Comparison of ENCODE assay signal across 9 cellular contexts in genomic region chr19:57887195-57887941, GRCh38. TPM values are rescaled to one million over a fixed set of nuclear protein-coding genes. Genes with fewer than 3 reads are reported as not detected.
DNase-seq lines count a peak whose midpoint lies in the region; ATAC-seq, FAIRE-seq and TF ChIP-seq lines count a peak whose summit lies in the region.
"Had no signal": no experiment of that assay in that cellular context is flagged by ENCODE, and none has a peak within 500 bp of the region (broad histone marks: within the 10 kb centered on the region; RNA-seq: fewer than 3 reads in every experiment).

No MANE protein-coding gene starts in this region.

- TF ChIP-seq EP300 in transverse colon (IDR thresholded peaks at IDR 0.05; ENCODE audit: low read depth) = no peak

- no peak for TF ChIP-seq POLR2A in heart left ventricle (IDR thresholded peaks at IDR 0.05)
- no peak for TF ChIP-seq POLR2A in transverse colon (IDR thresholded peaks at IDR 0.05)

- CTCF ChIA-PET in GM10248 (lab: Yijun Ruan, JAX) = interaction anchor here (0.8 to 2.2 kb wide), 5 partner anchors 12 to 40 kb away, joined by 3 to 8 read pairs (median 3); no protein-coding TSS in a partner anchor

- H3K9me3 ChIP-seq in heart left ventricle (peaks cover 0 to 27% (median 0%) of the 10 kb centered on the region in 12 donors), kidney (ENCODE audit: control insufficient read depth in 1 of 2, low read length in 2 of 2) (no peaks in the 10 kb centered on the region), transverse colon (peaks cover 17 to 32% of the 10 kb centered on the region in 2 donors)

- intact Hi-C loops in heart left ventricle (cut with DNase I) (loop anchor here in 1 of 10 donors (10.0 kb wide), 1 partner anchor 143 kb away; the partner anchor contains the start of gene ZNF776), cardiac septum (cut with DNase I) (no loop called here), kidney (cut with DNase I) (no loop called here), transverse colon (cut with DNase I; ENCODE audit: low total_unique reads) (no loop called here)

- no peak for TF ChIP-seq CTCF in heart left ventricle (IDR thresholded peaks at IDR 0.05)
- TF ChIP-seq CTCF in kidney (IDR thresholded peaks at IDR 0.05; ENCODE audit: borderline replicate concordance, extremely low read depth, insufficient read depth) = no peak
- no peak for TF ChIP-seq CTCF in transverse colon (IDR thresholded peaks at IDR 0.05)
- no peak for TF ChIP-seq CTCF in GM10248 (IDR thresholded peaks at IDR 0.05; ENCODE audit: control extremely low read depth, extremely low read depth, low read depth, missing control alignments)

- 18 to 27% (median 22%) methylated on average over 6 of the region's 6 CpGs for WGBS in heart left ventricle, 4 donors
- WGBS in transverse colon (ENCODE audit: low coverage in 1 of 2), 2 donors = 21 to 23% methylated on average over 6 of the region's 6 CpGs

- no peak for FAIRE-seq in kidney (lab: Jason Lieb, UNC)
- FAIRE-seq in RCC 7860 (lab: Jason Lieb, UNC) = no peak

- in situ Hi-C loops in transverse colon (cut with MboI; ENCODE audit: low pct_ligation_motif_present in 1 of 4, low pct_unique_long_range_greater_than_20kb in 1 of 4, low sequenced_read_pairs in 3 of 4) = no loop called here

- DNase-seq in heart left ventricle = no peak
- no peak for DNase-seq in cardiac septum (ENCODE audit: low spot score)
- DNase-seq in amniotic epithelial cell (ENCODE audit: low read depth) = peak; percentile 88
- DNase-seq in kidney = no peak
- peak; percentile 12 for DNase-seq in transverse colon
- DNase-seq in RCC 7860 (ENCODE audit: low spot score) = no peak
- DNase-seq in GM10248 (ENCODE audit: extremely low spot score) = no peak
- DNase-seq: stimulated activated naive CD4-positive, alpha-beta T cell treated with Interleukin-2 at 50 U/mL for 16 hours had no signal

- H3K9ac ChIP-seq in kidney (ENCODE audit: low read length in 2 of 2) = no peak overlapping the region

- ATAC-seq in heart left ventricle = no peak
- ATAC-seq in GM21360 (IDR thresholded peaks at IDR 0.05; ENCODE audit: unreplicated experiment) = no peak

- H3K4me3 ChIP-seq in heart left ventricle = peak overlapping the region in 11 of 12 donors; percentile 66 to 91 (median 79)
- H3K4me3 ChIP-seq in kidney (ENCODE audit: low read length in 2 of 2) = peak overlapping the region; percentile 96 to 98
- peak overlapping the region in 2 of 4 donors; percentile 60 to 72 for H3K4me3 ChIP-seq in transverse colon

- peaks cover 0 to 22% (median 11%) of the 10 kb centered on the region in 12 donors for H3K4me1 ChIP-seq in heart left ventricle
- H3K4me1 ChIP-seq in kidney (ENCODE audit: control insufficient read depth in 1 of 2, insufficient read depth in 1 of 2, low read depth in 1 of 2, low read length in 2 of 2) = peaks cover 3 to 5% of the 10 kb centered on the region in 2 donors
- H3K4me1 ChIP-seq in transverse colon = peaks cover 0 to 21% (median 10%) of the 10 kb centered on the region in 4 donors

- H3K27me3 ChIP-seq in heart left ventricle (no peaks in the 10 kb centered on the region), transverse colon (no peaks in the 10 kb centered on the region)

- POLR2A ChIA-PET in GM10248 (lab: Yijun Ruan, JAX) = no interaction called here

- H3K36me3 ChIP-seq in heart left ventricle (peaks cover 0 to 24% (median 8%) of the 10 kb centered on the region in 9 donors), kidney (ENCODE audit: control insufficient read depth in 1 of 2, insufficient read depth in 2 of 2, low read length in 2 of 2) (no peaks in the 10 kb centered on the region), transverse colon (peaks cover 0 to 23% (median 8%) of the 10 kb centered on the region in 4 donors)

- H3K27ac ChIP-seq in heart left ventricle (peak overlapping the region in 5 of 12 donors; percentile 4 to 84 (median 77)), kidney (ENCODE audit: low read depth in 2 of 2, low read length in 2 of 2) (no peak overlapping the region), transverse colon (peak overlapping the region in 3 of 4 donors; percentile 74 to 81 (median 78))

RNA-seq across cellular contexts. Expression of gene ZNF814, which starts 1.5 kb away (rescaled TPM):
- total RNA-seq in heart left ventricle (10 to 100 TPM in 6 of 9 donors, 1 to 10 TPM in 3; 8.7 to 16.4 (median 10.5) TPM), cardiac septum (5.4 TPM), kidney (27.7 TPM), transverse colon (10 to 100 TPM; 11.5 to 25.1 (median 19.7) TPM)
- polyA plus RNA-seq in heart left ventricle (10 to 100 TPM; 10.3 to 20.9 TPM), kidney (ENCODE audit: insufficient read depth, low read depth, low replicate concordance) (26.7 TPM)

RNA-seq across cellular contexts. Expression of gene ZNF417, which starts 29.0 kb away (rescaled TPM):
- total RNA-seq in heart left ventricle (10 to 100 TPM in 4 of 9 donors, 1 to 10 TPM in 5; 7.8 to 15.6 (median 9.1) TPM), cardiac septum (10.8 TPM), kidney (24.5 TPM), transverse colon (100 to 1,000 TPM in 1 of 4 donors, 10 to 100 TPM in 2, 1 to 10 TPM in 1; 9.8 to 119 (median 11.2) TPM)
- polyA plus RNA-seq in heart left ventricle (1 to 10 TPM; 3.8 to 5.0 TPM), kidney (ENCODE audit: insufficient read depth, low read depth, low replicate concordance) (3.0 TPM)

RNA-seq across cellular contexts. Expression of gene ZNF587, which starts 37.7 kb away (rescaled TPM):
- total RNA-seq in heart left ventricle = 10 to 100 TPM in 7 of 9 donors, 1 to 10 TPM in 2; 9.4 to 25.4 (median 15.0) TPM
- polyA plus RNA-seq in heart left ventricle = 10 to 100 TPM in 1 of 2 donors, 1 to 10 TPM in 1; 8.9 to 23.3 TPM
- 23.8 TPM for total RNA-seq in cardiac septum
- 37.3 TPM for total RNA-seq in kidney
- 3.7 TPM for polyA plus RNA-seq in kidney (ENCODE audit: insufficient read depth, low read depth, low replicate concordance)
- total RNA-seq in transverse colon = 10 to 100 TPM; 22.4 to 61.0 (median 44.8) TPM

RNA-seq across cellular contexts. Expression of gene ZNF418, which starts 47.8 kb away (rescaled TPM):
- total RNA-seq in heart left ventricle (10 to 100 TPM in 6 of 9 donors, 1 to 10 TPM in 3; 6.3 to 17.0 (median 11.9) TPM), cardiac septum (16.5 TPM), kidney (17.6 TPM), transverse colon (1 to 10 TPM; 1.9 to 6.4 (median 4.0) TPM)
- polyA plus RNA-seq in heart left ventricle (1 to 10 TPM; 3.5 to 8.6 TPM), kidney (ENCODE audit: insufficient read depth, low read depth, low replicate concordance) (8.2 TPM)

RNA-seq across cellular contexts. Expression of gene ZNF587B, which starts 57.3 kb away (rescaled TPM):
- total RNA-seq in heart left ventricle (1 to 10 TPM; 4.6 to 9.2 (median 6.5) TPM), cardiac septum (7.6 TPM), kidney (23.6 TPM), transverse colon (10 to 100 TPM; 16.1 to 34.4 (median 22.0) TPM)
- polyA plus RNA-seq in heart left ventricle (1 to 10 TPM; 2.9 to 5.9 TPM), kidney (ENCODE audit: insufficient read depth, low read depth, low replicate concordance) (5.1 TPM)

Comparison
In these comparisons a context has a peak if more than half of its experiments do, and no peak if none do; other contexts are left out.
1. DNase-seq: peak in amniotic epithelial cell (single experiment) and transverse colon (single experiment); none in heart left ventricle (0 of 5), cardiac septum (single experiment), kidney (single experiment), RCC 7860 (single experiment) and GM10248 (single experiment).
2. H3K27ac ChIP-seq: peak in transverse colon (3 of 4); none in kidney (0 of 2).